In genomic region chr6:14196029-14196428, GRCh38 we compare ENCODE assay signal across 28 cellular contexts.
"Had no signal": no experiment of that assay in that cellular context is flagged by ENCODE, and none has a peak within 500 bp of the region (broad histone marks: within the 10 kb centered on the region; RNA-seq: fewer than 3 reads in every experiment).

No MANE protein-coding gene starts in this region.

- H3K4me1 ChIP-seq: parathyroid adenoma, psoas muscle, right lobe of liver, sigmoid colon, spleen, testis, tibial artery, upper lobe of right lung, uterus had no signal

- H3K36me3 ChIP-seq: neural progenitor cell, ovary, right lobe of liver, sigmoid colon, spleen, suprapubic skin, tibial artery, transverse colon, upper lobe of right lung, uterus had no signal

- ATAC-seq: natural killer cell; psoas muscle; right cardiac atrium; stimulated activated memory B cell treated with anti-CD40 and anti-IgM and Interleukin-4, amounts not matched to agents 10 μg/mL and 1 μg/mL and 100 μg/mL, for 72 hours; stimulated activated naive CD8-positive, alpha-beta T cell treated with anti-CD3 and anti-CD28 coated beads, Interleukin-15, amount 100 ng/mL, for 72 hours; stimulated activated naive CD8-positive, alpha-beta T cell treated with anti-CD3 and anti-CD28 coated beads, Interleukin-15, Interleukin-2, amounts not matched to agents 100 U/mL and 50 U/mL, for 24 hours; upper lobe of right lung had no signal

- DNase-seq: natural killer cell; occipital lobe; ovary; posterior cingulate gyrus; psoas muscle; right cardiac atrium; right lobe of liver; sigmoid colon; spleen; stimulated activated CD4-positive, alpha-beta T cell treated with anti-CD3 and anti-CD28 coated beads, Interleukin-12 subunit alpha, Interleukin-12 subunit beta, amount 100 ng/mL, for 4 hours; stimulated activated CD4-positive, alpha-beta T cell treated with anti-CD3 and anti-CD28 coated beads, Interleukin-1b, Interleukin-23, amount 100 ng/mL, for 48 hours; stimulated activated CD4-positive, alpha-beta T cell treated with anti-CD3 and anti-CD28 coated beads, Interleukin-4, amount 100 ng/mL, for 1 hour; stimulated activated CD4-positive, alpha-beta T cell treated with anti-CD3 and anti-CD28 coated beads, Interleukin-4, amount 100 ng/mL, for 4 hours; stimulated activated CD8-positive, alpha-beta memory T cell treated with anti-CD3 and anti-CD28 coated beads, Interleukin-4, amount 100 ng/mL, for 48 hours; stimulated activated naive CD4-positive, alpha-beta T cell; stimulated activated naive CD8-positive, alpha-beta T cell treated with anti-CD3 and anti-CD28 coated beads, Interleukin-15, amount 100 ng/mL, for 72 hours; stimulated activated naive CD8-positive, alpha-beta T cell treated with anti-CD3 and anti-CD28 coated beads, Interleukin-15, Interleukin-2, amounts not matched to agents 100 U/mL and 50 U/mL, for 24 hours; substantia nigra; testis; tibial artery; transverse colon; upper lobe of right lung; uterus had no signal

- H3K4me3 ChIP-seq: neural progenitor cell, ovary, psoas muscle, right lobe of liver, sigmoid colon, smooth muscle cell, spleen, suprapubic skin, testis, tibial artery, transverse colon, upper lobe of right lung, uterus had no signal

- H3K4me2 ChIP-seq: neural progenitor cell, smooth muscle cell had no signal

- H3K79me2 ChIP-seq: parathyroid adenoma had no signal

- H3K9ac ChIP-seq: neural progenitor cell, parathyroid adenoma had no signal

- H3K27ac ChIP-seq: neural progenitor cell, ovary, parathyroid adenoma, psoas muscle, right lobe of liver, sigmoid colon, spleen, suprapubic skin, testis, tibial artery, transverse colon, upper lobe of right lung, uterus had no signal

- H3K9me3 ChIP-seq: ovary, psoas muscle, right lobe of liver, sigmoid colon, spleen, suprapubic skin, testis, tibial artery, transverse colon, upper lobe of right lung, uterus had no signal

- H3K27me3 ChIP-seq: neural progenitor cell, ovary, right lobe of liver, sigmoid colon, spleen, testis, transverse colon, upper lobe of right lung, uterus had no signal

- H2AFZ ChIP-seq: neural progenitor cell, parathyroid adenoma had no signal
